1 cellular context compared by ENCODE assay signal in genomic region chr9:80948876-80949275, GRCh38.
TF ChIP-seq lines count a peak whose summit lies in the region.

No MANE protein-coding gene starts in this region.

TF ChIP-seq in WTC11, 78 proteins besides CTCF, POLR2A, EP300 and RAD21 (continued from another document):
- TF ChIP-seq ATF2 (CRISPR knock-in tag; IDR thresholded peaks at IDR 0.05; ENCODE audit: borderline replicate concordance, low read depth) (no peak), JUN (CRISPR knock-in tag; IDR thresholded peaks at IDR 0.05) (no peak), JAZF1 (CRISPR knock-in tag; IDR thresholded peaks at IDR 0.05) (no peak), ZNF423 (CRISPR knock-in tag; IDR thresholded peaks at IDR 0.05) (no peak), EMX1 (CRISPR knock-in tag; IDR thresholded peaks at IDR 0.05) (no peak), ZNF263 (CRISPR knock-in tag; IDR thresholded peaks at IDR 0.05; ENCODE audit: low read depth) (no peak), FOXP4 (CRISPR knock-in tag; IDR thresholded peaks at IDR 0.05) (no peak), ZNF121 (CRISPR knock-in tag; IDR thresholded peaks at IDR 0.05) (no peak), GTF2I (CRISPR knock-in tag; conservative IDR thresholded peaks at IDR 0.05) (no peak), RELA (CRISPR knock-in tag; IDR thresholded peaks at IDR 0.05; ENCODE audit: borderline replicate concordance) (no peak), MXD4 (CRISPR knock-in tag; IDR thresholded peaks at IDR 0.05; ENCODE audit: borderline replicate concordance) (no peak), ZNF232 (CRISPR knock-in tag; IDR thresholded peaks at IDR 0.05) (no peak), GABPB1 (CRISPR knock-in tag; IDR thresholded peaks at IDR 0.05) (no peak), NR3C1 (CRISPR knock-in tag; conservative IDR thresholded peaks at IDR 0.05; ENCODE audit: low read depth) (no peak), RORB (CRISPR knock-in tag; IDR thresholded peaks at IDR 0.05) (no peak), ZNF671 (CRISPR knock-in tag; IDR thresholded peaks at IDR 0.05) (no peak)
